22 cellular contexts compared by ENCODE assay signal in the genomic region with DNA sequence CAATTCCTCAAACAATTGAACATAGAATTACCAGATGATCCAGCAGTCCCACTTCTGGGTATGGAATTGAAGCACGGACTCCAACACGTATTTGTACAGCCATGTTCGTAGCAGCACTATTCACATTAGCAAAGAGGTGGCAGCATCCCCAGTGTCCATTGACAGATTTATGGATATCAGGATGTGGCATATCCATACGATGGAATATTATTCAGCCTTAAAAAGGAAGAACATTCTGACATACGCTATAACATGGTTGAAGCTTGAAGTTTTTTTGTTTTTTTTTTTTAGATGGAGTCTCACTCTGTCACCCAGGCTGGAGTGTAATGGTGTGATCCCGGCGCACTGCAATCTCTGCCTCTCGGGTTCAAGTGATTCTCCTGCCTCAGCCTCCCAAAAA.
DNase-seq lines count a peak whose midpoint lies in the region; ATAC-seq, FAIRE-seq and TF ChIP-seq lines count a peak whose summit lies in the region.
"Had no signal": no experiment of that assay in that cellular context is flagged by ENCODE, and none has a peak within 500 bp of the region (broad histone marks: within the 10 kb centered on the region; RNA-seq: fewer than 3 reads in every experiment).

No MANE protein-coding gene starts in this region.

- FAIRE-seq in HepG2 (lab: Jason Lieb, UNC) = no peak
- FAIRE-seq in small intestine (lab: Jason Lieb, UNC) = no peak
- FAIRE-seq: A549, GM12891, GM18507 had no signal

- H4K91ac ChIP-seq in trophoblast cell (ENCODE audit: low read depth, low read length) = no peak overlapping the region

- H3K14ac ChIP-seq in trophoblast cell (ENCODE audit: low read length) = no peak overlapping the region

- H3K4me2 ChIP-seq in HepG2 (ENCODE audit: low read depth, low read length) = no peak overlapping the region
- H3K4me2 ChIP-seq in trophoblast cell (ENCODE audit: low read length) = no peak overlapping the region
- H3K4me2 ChIP-seq: A549 had no signal

- CTCF ChIA-PET in HepG2 (lab: Yijun Ruan, JAX; ENCODE audit: low intra/inter-chr PET ratio, low total read pairs) = no interaction called here

- H3K4me3 ChIP-seq in liver (ENCODE audit: low read depth in 1 of 3, low read length in 3 of 3) (no peak overlapping the region), HepG2 (replicated peaks in 1 of 3; ENCODE audit: insufficient read depth in 1 of 3, low read depth in 2 of 3, low read length in 3 of 3) (no peak overlapping the region), trophoblast cell (ENCODE audit: low read depth, low read length) (no peak overlapping the region), small intestine (ENCODE audit: low read depth in 1 of 2, low read length in 2 of 2) (no peak overlapping the region)
- H3K4me3 ChIP-seq: A549 had no signal

- H3K18ac ChIP-seq in trophoblast cell (ENCODE audit: low read length) = no peak overlapping the region

- POLR2A ChIA-PET in HepG2 (lab: Yijun Ruan, JAX) = no interaction called here

- no peak overlapping the region for H2BK12ac ChIP-seq in trophoblast cell (ENCODE audit: low read length)

- ATAC-seq in HepG2 (no peak), omental fat pad (ENCODE audit: low FRiP score) (no peak)
- ATAC-seq: A549 had no signal

- TF ChIP-seq RAD21 in liver (IDR thresholded peaks at IDR 0.05) (no peak), HepG2 (CRISPR knock-in tag; IDR thresholded peaks at IDR 0.05) (no peak)

- no peak for TF ChIP-seq CTCF in liver (IDR thresholded peaks at IDR 0.05; ENCODE audit: low read depth, low read length, missing input control)
- TF ChIP-seq CTCF in HepG2 (CRISPR knock-in tag; IDR thresholded peaks at IDR 0.05) = no peak
- no peak for TF ChIP-seq CTCF in omental fat pad (IDR thresholded peaks at IDR 0.05)

- H3K27ac ChIP-seq in liver (ENCODE audit: low read depth in 1 of 2, low read length in 2 of 2) = peak overlapping the region; percentile 48 to 74
- no peak overlapping the region for H3K27ac ChIP-seq in HepG2 (ENCODE audit: extremely low read length, insufficient read depth, low read length)
- no peak overlapping the region for H3K27ac ChIP-seq in trophoblast cell (ENCODE audit: low read depth, low read length)
- no peak overlapping the region for H3K27ac ChIP-seq in small intestine (ENCODE audit: low read depth in 1 of 2, low read length in 1 of 2)
- H3K27ac ChIP-seq: A549 had no signal

- H3K36me3 ChIP-seq in liver (ENCODE audit: control insufficient read depth in 4 of 4, insufficient read depth in 3 of 4, low read depth in 1 of 4, low read length in 3 of 4) (peaks cover 0 to 1% (median 0%) of the 10 kb centered on the region in 4 donors), HepG2 (replicated peaks in 1 of 2; ENCODE audit: control insufficient read depth in 1 of 2, insufficient read depth in 2 of 2, low read length in 2 of 2) (no peaks in the 10 kb centered on the region), trophoblast cell (ENCODE audit: control insufficient read depth in 1 of 2, insufficient read depth in 2 of 2, low read length in 2 of 2) (no peaks in the 10 kb centered on the region), small intestine (ENCODE audit: control insufficient read depth in 2 of 2, insufficient read depth in 2 of 2, low read length in 2 of 2) (no peaks in the 10 kb centered on the region)

- H3K79me2 ChIP-seq in HepG2 (ENCODE audit: insufficient read depth, low read length) (no peaks in the 10 kb centered on the region), trophoblast cell (ENCODE audit: control insufficient read depth, insufficient read depth, low read length, poor library complexity) (no peaks in the 10 kb centered on the region)

- H3K23ac ChIP-seq in trophoblast cell (ENCODE audit: low read length) = peak overlapping the region; percentile 70

- intact Hi-C loops in HepG2 (cut with micrococcal nuclease; ENCODE audit: unreplicated experiment) = no loop called here

- no peak for TF ChIP-seq POLR2A in HepG2 (IDR thresholded peaks at IDR 0.05; ENCODE audit: insufficient read depth in 1 of 2, low read depth in 2 of 2, low read length in 2 of 2)

- no peak overlapping the region for H4K8ac ChIP-seq in trophoblast cell (ENCODE audit: low read depth, low read length)

- H3K27me3 ChIP-seq in liver (ENCODE audit: control insufficient read depth in 4 of 4, insufficient read depth in 4 of 4, low read length in 3 of 4) (no peaks in the 10 kb centered on the region), HepG2 (ENCODE audit: control insufficient read depth in 1 of 2, insufficient read depth in 2 of 2, low read length in 2 of 2) (no peaks in the 10 kb centered on the region), trophoblast cell (ENCODE audit: insufficient read depth, low read length) (no peaks in the 10 kb centered on the region), small intestine (ENCODE audit: control insufficient read depth in 2 of 2, insufficient read depth in 2 of 2, low read length in 2 of 2) (no peaks in the 10 kb centered on the region)

- no peak overlapping the region for H2BK120ac ChIP-seq in trophoblast cell (ENCODE audit: insufficient read depth, low read length, poor library complexity)

- H3K79me1 ChIP-seq in trophoblast cell (ENCODE audit: low read length) = no peaks in the 10 kb centered on the region

- no TSS peak for BruUV-seq in HepG2 (replicated peaks; lab: Mats Ljungman, UMichigan)

- H2AK5ac ChIP-seq in trophoblast cell (ENCODE audit: low read length) = no peak overlapping the region

- H3K9me3 ChIP-seq in liver (ENCODE audit: control insufficient read depth in 4 of 4, low read length in 3 of 4) = no peaks in the 10 kb centered on the region
- H3K9me3 ChIP-seq in HepG2 (ENCODE audit: low read length) = no peaks in the 10 kb centered on the region
- peaks cover 3% of the 10 kb centered on the region for H3K9me3 ChIP-seq in trophoblast cell (ENCODE audit: insufficient read depth, low read depth, low read length)
- no peaks in the 10 kb centered on the region for H3K9me3 ChIP-seq in small intestine (ENCODE audit: control insufficient read depth, low read depth)
- H3K9me3 ChIP-seq: A549 had no signal

- H4K12ac ChIP-seq in trophoblast cell (ENCODE audit: low read depth, low read length) = no peak overlapping the region

- WGBS in liver = 99% methylated on average over 8 of the region's 8 CpGs
- 93% methylated on average over 8 of the region's 8 CpGs for WGBS in HepG2 (ENCODE audit: low lambda C conversion rate)
- no CpG with 5 or more reads among the region's 8 CpGs for WGBS in trophoblast cell (ENCODE audit: extremely low coverage, insufficient coverage, insufficient read length)
- 90 to 98% (median 97%) methylated on average over 8 of the region's 8 CpGs for WGBS in small intestine, 3 donors

- H3K4ac ChIP-seq in trophoblast cell (ENCODE audit: low read depth, low read length) = no peak overlapping the region

- H2BK5ac ChIP-seq in trophoblast cell (ENCODE audit: low read depth, low read length, poor library complexity) = no peak overlapping the region

- in situ Hi-C loops in HepG2 (cut with HindIII; ENCODE audit: extremely low pct_ligation_motif_present, low pct_unique_long_range_greater_than_20kb) = no loop called here

- no peak overlapping the region for H3K9ac ChIP-seq in liver (ENCODE audit: low read depth in 1 of 2, low read length in 2 of 2)
- no peak overlapping the region for H3K9ac ChIP-seq in HepG2 (ENCODE audit: insufficient read depth, low read depth, low read length)
- no peak overlapping the region for H3K9ac ChIP-seq in trophoblast cell (ENCODE audit: low read length)

- H2AFZ ChIP-seq in HepG2 (ENCODE audit: low read length) (no peak overlapping the region), trophoblast cell (ENCODE audit: insufficient read depth, low read length, poor library complexity) (no peak overlapping the region)

- no peaks in the 10 kb centered on the region for H4K20me1 ChIP-seq in HepG2 (ENCODE audit: insufficient read depth, low read length)

- DNase-seq in HepG2 (ENCODE audit: low spot score) (no peak), islet precursor cell (peak; percentile 11), trophoblast cell (no peak), small intestine (no peak), omental fat pad (ENCODE audit: low spot score) (no peak), AG20443 (ENCODE audit: low spot score) (no peak)
- DNase-seq: 8988T; ACHN; C1 segment of cervical spinal cord; Calu3; CD4-positive, alpha-beta memory T cell; COR-L47; DMS53; DMS79 treated with DMSO at 0.1 percent for 48 hours; GF-D8; GOT3; H7; HCEC 1CT had no signal

- TF ChIP-seq EP300 in HepG2 (IDR thresholded peaks at IDR 0.05; ENCODE audit: low read depth in 2 of 2, low read length in 2 of 2) = no peak
- TF ChIP-seq EP300 in HepG2 (CRISPR knock-in tag; IDR thresholded peaks at IDR 0.05; ENCODE audit: borderline replicate concordance) = no peak

- peaks cover 0 to 20% (median 12%) of the 10 kb centered on the region in 4 donors for H3K4me1 ChIP-seq in liver (ENCODE audit: control insufficient read depth in 4 of 4, insufficient read depth in 4 of 4, low read length in 3 of 4)
- peaks cover 11% of the 10 kb centered on the region for H3K4me1 ChIP-seq in HepG2 (ENCODE audit: insufficient read depth, low read length)
- H3K4me1 ChIP-seq in trophoblast cell (ENCODE audit: control insufficient read depth in 1 of 2, insufficient read depth in 2 of 2, low read length in 2 of 2) = peaks cover 1 to 6% of the 10 kb centered on the region in 2 experiments
- peaks cover 0 to 10% of the 10 kb centered on the region in 2 donors for H3K4me1 ChIP-seq in small intestine (ENCODE audit: control insufficient read depth in 2 of 2, insufficient read depth in 1 of 2, low read depth in 1 of 2, low read length in 1 of 2)
- H3K4me1 ChIP-seq: A549 had no signal

TF ChIP-seq in liver, 16 proteins besides CTCF, POLR2A, EP300 and RAD21 (continues in another document):
- TF ChIP-seq RXRA (IDR thresholded peaks at IDR 0.05) (no peak), HNF4A (conservative IDR thresholded peaks at IDR 0.05) (no peak), NR2F2 (IDR thresholded peaks at IDR 0.05) (no peak), SP1 (IDR thresholded peaks at IDR 0.05) (no peak), JUND (IDR thresholded peaks at IDR 0.05) (no peak), EGR1 (IDR thresholded peaks at IDR 0.05; ENCODE audit: low read depth in 2 of 2) (no peak), FOXA2 (IDR thresholded peaks at IDR 0.05) (no peak), TAF1 (conservative IDR thresholded peaks at IDR 0.05) (no peak)

TF ChIP-seq in HepG2, 621 proteins besides CTCF, POLR2A, EP300 and RAD21 (continues in another document):
- TF ChIP-seq SP5 (CRISPR knock-in tag; IDR thresholded peaks at IDR 0.05; ENCODE audit: borderline replicate concordance, low read depth) (no peak), DMAP1 (CRISPR knock-in tag; IDR thresholded peaks at IDR 0.05) (no peak), MATR3 (CRISPR knock-in tag; IDR thresholded peaks at IDR 0.05) (no peak)
- TF ChIP-seq, protein P1, sequence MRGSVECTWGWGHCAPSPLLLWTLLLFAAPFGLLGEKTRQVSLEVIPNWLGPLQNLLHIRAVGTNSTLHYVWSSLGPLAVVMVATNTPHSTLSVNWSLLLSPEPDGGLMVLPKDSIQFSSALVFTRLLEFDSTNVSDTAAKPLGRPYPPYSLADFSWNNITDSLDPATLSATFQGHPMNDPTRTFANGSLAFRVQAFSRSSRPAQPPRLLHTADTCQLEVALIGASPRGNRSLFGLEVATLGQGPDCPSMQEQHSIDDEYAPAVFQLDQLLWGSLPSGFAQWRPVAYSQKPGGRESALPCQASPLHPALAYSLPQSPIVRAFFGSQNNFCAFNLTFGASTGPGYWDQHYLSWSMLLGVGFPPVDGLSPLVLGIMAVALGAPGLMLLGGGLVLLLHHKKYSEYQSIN (CRISPR knock-in tag; IDR thresholded peaks at IDR 0.05; ENCODE audit: borderline replicate concordance) = no peak

Comparison
In these comparisons a context has a peak if more than half of its experiments do, and no peak if none do; other contexts are left out.
1. H3K27ac ChIP-seq: peak in liver (2 of 2); none in HepG2 (single experiment), trophoblast cell (single experiment) and small intestine (0 of 2).